In genomic region chr2:78710632-78711375, GRCh38 we compare ENCODE assay signal across 3 cellular contexts.
"Had no signal": no experiment of that assay in that cellular context is flagged by ENCODE, and none has a peak within 500 bp of the region (broad histone marks: within the 10 kb centered on the region; RNA-seq: fewer than 3 reads in every experiment).

No MANE protein-coding gene starts in this region.

- H3K4me3 ChIP-seq: GM12878 had no signal

- DNase-seq: GDM1, GF-D8 had no signal
